9 cellular contexts compared by ENCODE assay signal in the genomic region with DNA sequence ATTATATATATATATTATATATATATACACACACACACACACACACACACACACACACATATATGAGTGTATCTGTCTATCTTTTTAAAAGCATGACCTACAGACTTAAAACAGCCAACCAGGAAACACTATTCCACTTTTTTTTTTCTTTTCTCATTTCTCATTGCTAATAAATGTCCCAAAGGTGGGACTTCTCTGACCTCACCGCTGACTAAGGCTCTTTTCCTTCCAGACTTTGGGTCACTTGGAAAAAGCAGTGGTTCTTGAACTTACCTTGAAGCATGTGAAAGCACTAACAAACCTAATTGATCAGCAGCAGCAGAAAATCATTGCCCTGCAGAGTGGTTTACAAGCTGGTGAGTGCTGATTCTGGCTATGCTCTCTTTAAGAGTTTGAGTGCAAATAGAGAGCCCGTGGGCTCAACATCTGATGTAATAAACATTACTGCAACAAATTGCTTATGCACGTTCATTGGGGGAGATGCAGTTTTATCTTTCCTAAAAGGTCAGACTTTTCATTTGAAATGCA. TPM values are rescaled to one million over a fixed set of nuclear protein-coding genes. Genes with fewer than 3 reads are reported as not detected.
DNase-seq lines count a peak whose midpoint lies in the region; ATAC-seq and TF ChIP-seq lines count a peak whose summit lies in the region.
"Had no signal": no experiment of that assay in that cellular context is flagged by ENCODE, and none has a peak within 500 bp of the region (broad histone marks: within the 10 kb centered on the region; RNA-seq: fewer than 3 reads in every experiment).

No MANE protein-coding gene starts in this region.

- peaks cover 16 to 71% (median 59%) of the 10 kb centered on the region in 9 donors for H3K4me1 ChIP-seq in heart right ventricle
- peaks cover 4 to 10% of the 10 kb centered on the region in 2 donors for H3K4me1 ChIP-seq in lung (ENCODE audit: control insufficient read depth in 2 of 2, insufficient read depth in 2 of 2, low read length in 2 of 2)
- no peaks in the 10 kb centered on the region for H3K4me1 ChIP-seq in urinary bladder (ENCODE audit: insufficient read depth)

- H3K4me3 ChIP-seq in heart right ventricle, result peak overlapping the region; percentile 70 to 98 (median 87)
- peak overlapping the region; percentile 100 for H3K4me3 ChIP-seq in astrocyte of the cerebellum (ENCODE audit: low read depth, low read length)
- peak overlapping the region; percentile 50 for H3K4me3 ChIP-seq in lung
- H3K4me3 ChIP-seq in urinary bladder (ENCODE audit: low read depth, low read length), result peak overlapping the region; percentile 28

- intact Hi-C loops in heart right ventricle (cut with DNase I), result loop anchor here in 6 of 10 donors (2.0 to 5.0 kb wide), 9 partner anchors 36 to 269 kb away; no protein-coding TSS in a partner anchor
- intact Hi-C loops in Right ventricle myocardium superior (cut with DNase I), result loop anchor here (5.0 kb wide), 1 partner anchor 36 kb away; no protein-coding TSS in a partner anchor

- H3K9me3 ChIP-seq in heart right ventricle, result no peaks in the 10 kb centered on the region
- no peaks in the 10 kb centered on the region for H3K9me3 ChIP-seq in lung (ENCODE audit: control insufficient read depth in 2 of 2, insufficient read depth in 1 of 2, low read length in 1 of 2)

- WGBS in heart right ventricle, 2 donors, result 6 to 9% methylated on average over 3 of the region's 3 CpGs
- WGBS in lung, 2 donors, result 21 to 27% methylated on average over 3 of the region's 3 CpGs
- WGBS in urinary bladder, result 27% methylated on average over 3 of the region's 3 CpGs

- ATAC-seq in heart right ventricle (no peak), Right ventricle myocardium superior (ENCODE audit: poor library complexity) (no peak), lung (ENCODE audit: insufficient read depth, low FRiP score) (no peak), HG03439 (IDR thresholded peaks at IDR 0.05; ENCODE audit: unreplicated experiment) (no peak), GM18498 (IDR thresholded peaks at IDR 0.05; ENCODE audit: unreplicated experiment) (no peak)

- no peak for DNase-seq in heart right ventricle
- DNase-seq in Right ventricle myocardium superior, result no peak
- no peak for DNase-seq in astrocyte of the cerebellum (ENCODE audit: low read depth)
- no peak for DNase-seq in lung (ENCODE audit: low spot score)
- DNase-seq in middle frontal gyrus (ENCODE audit: extremely low spot score, low spot score), result no peak
- DNase-seq: retina had no signal

- H3K27me3 ChIP-seq in heart right ventricle (no peaks in the 10 kb centered on the region), lung (ENCODE audit: control insufficient read depth, insufficient read depth) (no peaks in the 10 kb centered on the region)

- H3K36me3 ChIP-seq in heart right ventricle (peaks cover 0 to 55% (median 23%) of the 10 kb centered on the region in 9 donors), lung (ENCODE audit: control insufficient read depth in 2 of 2, insufficient read depth in 2 of 2, low read length in 2 of 2) (peaks cover 0 to 12% of the 10 kb centered on the region in 2 donors), urinary bladder (ENCODE audit: insufficient read depth) (no peaks in the 10 kb centered on the region)

- TF ChIP-seq CTCF in heart right ventricle (IDR thresholded peaks at IDR 0.05), result no peak
- TF ChIP-seq CTCF in astrocyte of the cerebellum (IDR thresholded peaks at IDR 0.05; ENCODE audit: low read depth, low read length, missing control alignments), result no peak
- TF ChIP-seq CTCF in lung (IDR thresholded peaks at IDR 0.05; ENCODE audit: control extremely low read depth, extremely low read depth), result no peak

- peak overlapping the region; percentile 41 to 100 (median 100) for H3K27ac ChIP-seq in heart right ventricle
- H3K27ac ChIP-seq in lung (ENCODE audit: low read depth in 1 of 2, low read length in 1 of 2), result peak overlapping the region; percentile 78 to 81
- H3K27ac ChIP-seq in urinary bladder (ENCODE audit: low read depth), result peak overlapping the region; percentile 62

- in situ Hi-C loops in astrocyte of the cerebellum (cut with HindIII; ENCODE audit: low sequenced_read_pairs), result no loop called here

RNA-seq across cellular contexts. Expression of gene BHLHE40, which starts 2.0 kb away (rescaled TPM):
- total RNA-seq in heart right ventricle (100 to 1,000 TPM in 1 of 10 donors, 10 to 100 TPM in 9; 14.2 to 209 (median 54.9) TPM), Right ventricle myocardium superior (22.8 TPM), lung (100 to 1,000 TPM in 1 of 2 donors, 10 to 100 TPM in 1; 84.4 to 204 TPM), urinary bladder (35.7 TPM)
- polyA plus RNA-seq in heart right ventricle (10 to 100 TPM; 10.0 to 10.7 TPM), lung (10 to 100 TPM; 28.5 to 92.5 TPM), urinary bladder (57.4 TPM)

Comparison
In these comparisons a context has a peak if more than half of its experiments do, and no peak if none do; other contexts are left out.
1. H3K4me3 ChIP-seq: peak in every context shown above with its lines; median percentile 100 in astrocyte of the cerebellum; 87 in heart right ventricle; 50 in lung; 28 in urinary bladder.